ENCODE assay signal across 22 cellular contexts in the genomic region with DNA sequence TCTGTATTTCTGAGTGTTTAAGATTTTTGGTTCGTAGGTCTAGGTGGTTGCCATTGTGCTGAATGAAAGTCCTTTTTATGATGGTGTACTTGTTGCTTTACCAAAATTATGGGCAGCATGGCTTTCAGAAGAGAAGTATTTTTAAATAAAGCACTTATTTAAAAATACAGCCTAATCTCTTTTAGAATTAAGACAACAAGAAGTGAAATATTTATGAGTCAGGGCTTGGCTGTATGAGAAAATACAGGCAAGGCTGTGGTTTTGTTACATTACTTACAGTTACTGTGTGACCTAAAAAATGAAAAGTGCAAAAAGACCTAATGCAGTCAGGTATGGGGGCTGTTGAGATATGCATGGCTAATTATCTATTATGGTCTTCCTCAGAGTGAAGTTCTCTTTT.
"Had no signal": no experiment of that assay in that cellular context is flagged by ENCODE, and none has a peak within 500 bp of the region (broad histone marks: within the 10 kb centered on the region; RNA-seq: fewer than 3 reads in every experiment).

No MANE protein-coding gene starts in this region.

- H3K9ac ChIP-seq: neural progenitor cell had no signal

- H3K27ac ChIP-seq: epithelial cell of prostate, gastroesophageal sphincter, neural progenitor cell, ovary, psoas muscle, skin epidermis, stomach had no signal

- H3K4me2 ChIP-seq: neural progenitor cell had no signal

- H3K9me3 ChIP-seq: gastroesophageal sphincter, ovary, psoas muscle, stomach had no signal

- H3K4me1 ChIP-seq: neural progenitor cell had no signal

- ATAC-seq: activated CD8-positive, alpha-beta T cell treated with anti-CD3 and anti-CD28 coated beads for 36 hours; gastroesophageal sphincter; left cardiac atrium; naive thymus-derived CD4-positive, alpha-beta T cell; right cardiac atrium had no signal

- H3K4me3 ChIP-seq: gastroesophageal sphincter, neural progenitor cell, ovary, psoas muscle, skin epidermis, stomach had no signal

- H3K27me3 ChIP-seq: gastroesophageal sphincter, neural progenitor cell, ovary had no signal

- H3K36me3 ChIP-seq: gastroesophageal sphincter, neural progenitor cell, ovary, stomach had no signal

- H2AFZ ChIP-seq: neural progenitor cell had no signal

- DNase-seq: activated CD4-positive, alpha-beta T cell treated with anti-CD3 and anti-CD28 coated beads for 48 hours; activated CD4-positive, CD25-positive, alpha-beta regulatory T cell; activated CD8-positive, alpha-beta T cell treated with anti-CD3 and anti-CD28 coated beads for 36 hours; activated naive CD4-positive, alpha-beta T cell treated with Interleukin-2 at 50 U/mL for 16 hours; activated naive CD8-positive, alpha-beta T cell treated with anti-CD3 and anti-CD28 coated beads, Interleukin-2, amount 10 ng/mL, durations not matched to agents 7 days and 5 days; activated T-cell treated with anti-CD3 and anti-CD28 coated beads, Interleukin-2, amount 50 U/mL, for 24 hours; cerebellar nuclear complex; endodermal cell; left cardiac atrium; mesendoderm; naive thymus-derived CD4-positive, alpha-beta T cell; ovary; psoas muscle; right cardiac atrium; stimulated activated CD4-positive, alpha-beta T cell treated with anti-CD3 and anti-CD28 coated beads, Interleukin-4, amount 100 ng/mL, for 1 hour; stomach; T-helper 1 cell; T-helper 9 cell had no signal
